ENCODE assay signal across 8 cellular contexts in the genomic region with DNA sequence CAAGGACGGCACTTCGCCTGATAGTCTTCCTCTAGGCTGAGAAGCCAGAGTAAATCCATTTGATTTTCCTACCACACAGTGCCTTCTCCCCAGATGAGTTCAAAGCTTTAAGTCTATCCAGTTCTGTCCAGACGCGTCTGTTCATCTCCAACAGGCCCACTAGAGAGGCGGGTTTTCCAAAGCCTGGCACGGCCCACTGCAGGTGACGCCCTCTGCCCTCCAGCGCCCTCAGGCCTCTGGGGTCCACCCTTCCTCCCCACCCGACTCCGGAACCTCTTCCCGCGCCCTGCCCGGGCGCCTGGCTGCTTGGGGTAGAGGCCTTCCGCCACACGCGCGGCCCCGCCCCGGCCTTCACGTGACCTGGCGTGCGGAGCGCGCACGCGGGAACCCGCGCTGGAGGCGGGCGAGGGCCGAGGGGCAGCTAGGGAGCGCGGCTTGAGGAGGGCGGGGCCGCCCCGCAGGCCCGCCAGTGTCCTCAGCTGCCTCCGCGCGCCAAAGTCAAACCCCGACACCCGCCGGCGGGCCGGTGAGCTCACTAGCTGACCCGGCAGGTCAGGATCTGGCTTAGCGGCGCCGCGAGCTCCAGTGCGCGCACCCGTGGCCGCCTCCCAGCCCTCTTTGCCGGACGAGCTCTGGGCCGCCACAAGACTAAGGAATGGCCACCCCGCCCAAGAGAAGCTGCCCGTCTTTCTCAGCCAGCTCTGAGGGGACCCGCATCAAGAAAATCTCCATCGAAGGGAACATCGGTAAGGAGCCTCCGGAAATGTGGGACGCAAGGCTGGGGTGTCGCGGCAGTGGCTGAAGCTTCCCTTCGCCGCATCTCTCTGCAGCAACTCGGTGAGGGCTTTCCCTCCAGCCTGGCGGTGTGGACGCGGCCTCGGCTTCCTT. TPM values are rescaled to one million over a fixed set of nuclear protein-coding genes. Genes with fewer than 3 reads are reported as not detected.
DNase-seq lines count a peak whose midpoint lies in the region; ATAC-seq and TF ChIP-seq lines count a peak whose summit lies in the region.

Gene DCK (plus strand): TSS at position 469 of the 888 bp plus-strand sequence. CDS start 187 bp downstream, at position 656.

- H3K27me3 Mint-ChIP-seq in H9 (ENCODE audit: low read depth) (no peaks in the 10 kb centered on the region), neural progenitor cell (ENCODE audit: insufficient read depth, low read depth) (no peaks in the 10 kb centered on the region)

- no peak within 1 kb of the TSS for H2BK120ac ChIP-seq in H9 (ENCODE audit: low read depth, low read length, poor library complexity, severe bottlenecking)

- no peak within 1 kb of the TSS for H2BK5ac ChIP-seq in H9 (ENCODE audit: insufficient read length, low read length)

- no peak within 1 kb of the TSS for H3K23ac ChIP-seq in H9 (ENCODE audit: insufficient read length, low read depth, low read length)

- H3K23me2 ChIP-seq in H9 (ENCODE audit: insufficient read length, low read depth, low read length, poor library complexity, severe bottlenecking): peaks cover 5% of the 10 kb centered on the region

- peak; percentile 89 for DNase-seq in G401 (ENCODE audit: low spot score)
- peak; percentile 92 for DNase-seq in H9
- peak; percentile 87 for DNase-seq in M059J (ENCODE audit: low read depth)
- peak; percentile 86 for DNase-seq in SHP77 treated with DMSO at 0.1 percent for 48 hours (lab: John Stamatoyannopoulos, UW)
- DNase-seq in activated gamma-delta T cell treated with Interleukin-2 at 50 U/mL for 16 hours: peak; percentile 82
- DNase-seq in foreskin keratinocyte: peak; percentile 64 to 82
- DNase-seq in neural progenitor cell (ENCODE audit: low spot score): peak; percentile 95

- no peak for TF ChIP-seq CTCF in H9 (conservative IDR thresholded peaks at IDR 0.05)
- peak; percentile 5 for TF ChIP-seq CTCF in foreskin keratinocyte (conservative IDR thresholded peaks at IDR 0.05)
- no peak for TF ChIP-seq CTCF in neural progenitor cell (IDR thresholded peaks at IDR 0.05)

- peak within 1 kb of the TSS; percentile 94; the same call in 1 of the 2 replicates for H3K14ac ChIP-seq in H9 (ENCODE audit: insufficient read depth, low read length)

- H3K36me3 ChIP-seq in neural progenitor cell (peaks cover 8% of the 10 kb centered on the region), stomach smooth muscle (ENCODE audit: control insufficient read depth in 2 of 2, insufficient read depth in 2 of 2, low read length in 2 of 2) (no peaks in the 10 kb centered on the region)

- peaks cover 11% of the 10 kb centered on the region for H3K79me2 ChIP-seq in H9 (ENCODE audit: insufficient read depth, low read length)
- H3K79me2 ChIP-seq in neural progenitor cell (ENCODE audit: low read depth): peaks cover 48% of the 10 kb centered on the region

- H3K9me3 ChIP-seq in H9 (ENCODE audit: control insufficient read depth, low read depth, low read length): no peaks in the 10 kb centered on the region
- no peaks in the 10 kb centered on the region for H3K9me3 ChIP-seq in neural progenitor cell (ENCODE audit: low read depth)
- H3K9me3 ChIP-seq in stomach smooth muscle (ENCODE audit: control insufficient read depth in 2 of 2, low read length in 2 of 2): no peaks in the 10 kb centered on the region

- H2AFZ ChIP-seq in H9 (ENCODE audit: low read length): no peak within 1 kb of the TSS
- peak within 1 kb of the TSS; percentile 78 for H2AFZ ChIP-seq in neural progenitor cell (replicated peaks)

- H2BK15ac ChIP-seq in H9 (ENCODE audit: low read depth, low read length): no peak within 1 kb of the TSS

- H3K79me1 ChIP-seq in H9 (ENCODE audit: insufficient read depth, low read depth, low read length, poor library complexity, severe bottlenecking): no peaks in the 10 kb centered on the region

- no CpG with 5 or more reads among the region's 74 CpGs for WGBS in H9 (ENCODE audit: extremely low coverage, insufficient read length, low lambda C conversion rate)

- H3K4ac ChIP-seq in H9 (ENCODE audit: low read depth, low read length): no peak within 1 kb of the TSS

- H4K20me1 ChIP-seq in H9 (ENCODE audit: control insufficient read depth, insufficient read depth, insufficient read length) (no peaks in the 10 kb centered on the region), neural progenitor cell (ENCODE audit: low read depth) (peaks cover 4% of the 10 kb centered on the region)

- H3K4me2 ChIP-seq in H9 (ENCODE audit: insufficient read depth, insufficient read length, low read length): peak within 1 kb of the TSS; percentile 58
- H3K4me2 ChIP-seq in neural progenitor cell: peak within 1 kb of the TSS; percentile 85

- H2BK12ac ChIP-seq in H9 (ENCODE audit: insufficient read length, low read depth, low read length): no peak within 1 kb of the TSS

- H3K9me3 Mint-ChIP-seq in H9 (peaks cover 6 to 7% of the 10 kb centered on the region in 2 experiments; a peak in 4 of 5 replicates), neural progenitor cell (peaks cover 26% of the 10 kb centered on the region)

- H3K9ac ChIP-seq in H9 (ENCODE audit: extremely low read depth, insufficient read length, low read length): peak within 1 kb of the TSS; percentile 80
- H3K9ac ChIP-seq in neural progenitor cell: peak within 1 kb of the TSS; percentile 72
- peak within 1 kb of the TSS; percentile 87 to 96 for H3K9ac ChIP-seq in stomach smooth muscle (ENCODE audit: low read length in 2 of 2)

- H3K36me3 Mint-ChIP-seq in H9 (ENCODE audit: insufficient read depth in 1 of 3, low read depth in 3 of 3) (peaks cover 9 to 32% (median 15%) of the 10 kb centered on the region in 3 experiments), neural progenitor cell (peaks cover 42% of the 10 kb centered on the region)

- no peak within 1 kb of the TSS for H2AK5ac ChIP-seq in H9 (ENCODE audit: insufficient read length, low read length)

- H3T11ph ChIP-seq in H9 (ENCODE audit: low read length): no peak within 1 kb of the TSS

- H3K18ac ChIP-seq in H9 (ENCODE audit: insufficient read length, low read depth, low read length): peak within 1 kb of the TSS; percentile 78

- H3K56ac ChIP-seq in H9 (ENCODE audit: insufficient read length, low read depth, low read length): no peak within 1 kb of the TSS

- H2BK20ac ChIP-seq in H9 (ENCODE audit: low read depth, low read length, poor library complexity, severe bottlenecking): no peak within 1 kb of the TSS

- H3K4me3 ChIP-seq in neural progenitor cell: peak within 1 kb of the TSS; percentile 85
- peak within 1 kb of the TSS; percentile 75 to 90 for H3K4me3 ChIP-seq in stomach smooth muscle (ENCODE audit: low read length in 2 of 2)

- peak within 1 kb of the TSS; percentile 13 for H3K27ac ChIP-seq in H9 (ENCODE audit: insufficient read length, low read depth, low read length)
- peak within 1 kb of the TSS; percentile 52 for H3K27ac ChIP-seq in foreskin keratinocyte
- peak within 1 kb of the TSS; percentile 79 for H3K27ac ChIP-seq in neural progenitor cell
- H3K27ac ChIP-seq in stomach smooth muscle (ENCODE audit: low read length): peak within 1 kb of the TSS; percentile 81

- peaks cover 37 to 42% of the 10 kb centered on the region in 2 experiments for H3K4me1 Mint-ChIP-seq in H9
- peaks cover 20% of the 10 kb centered on the region for H3K4me1 Mint-ChIP-seq in neural progenitor cell

- H3K4me3 Mint-ChIP-seq in H9: peak within 1 kb of the TSS; percentile 90 to 92
- H3K4me3 Mint-ChIP-seq in neural progenitor cell: peak within 1 kb of the TSS; percentile 91

- no peak within 1 kb of the TSS for H4K8ac ChIP-seq in H9 (replicated peaks; ENCODE audit: insufficient read length, low read depth, low read length)

- ATAC-seq in foreskin keratinocyte: peak; percentile 91

- H3K27ac Mint-ChIP-seq in H9: peak within 1 kb of the TSS; percentile 96 to 97 (median 97)
- H3K27ac Mint-ChIP-seq in neural progenitor cell: peak within 1 kb of the TSS; percentile 92

- H4K5ac ChIP-seq in H9 (ENCODE audit: insufficient read length, low read depth, low read length): no peak within 1 kb of the TSS

- in situ Hi-C loops in G401 (cut with HindIII; ENCODE audit: low sequenced_read_pairs): no loop called here

- peaks cover 10% of the 10 kb centered on the region; the same call in 1 of the 2 replicates for H3K4me1 ChIP-seq in H9 (ENCODE audit: insufficient read depth, low read length)
- H3K4me1 ChIP-seq in foreskin keratinocyte: peaks cover 3% of the 10 kb centered on the region
- H3K4me1 ChIP-seq in neural progenitor cell: peaks cover 6% of the 10 kb centered on the region
- H3K4me1 ChIP-seq in stomach smooth muscle (ENCODE audit: control insufficient read depth, insufficient read depth, low read length): peaks cover 12% of the 10 kb centered on the region

- H4K91ac ChIP-seq in H9 (ENCODE audit: insufficient read length, low read depth, low read length): no peak within 1 kb of the TSS

- H3K27me3 ChIP-seq in H9 (ENCODE audit: insufficient read depth, low read length) (no peaks in the 10 kb centered on the region), foreskin keratinocyte (no peaks in the 10 kb centered on the region), neural progenitor cell (no peaks in the 10 kb centered on the region), stomach smooth muscle (ENCODE audit: control insufficient read depth in 1 of 2, insufficient read depth in 2 of 2, low read length in 2 of 2) (no peaks in the 10 kb centered on the region)

- H3F3A ChIP-seq in neural progenitor cell (ENCODE audit: low read depth): peaks cover 29% of the 10 kb centered on the region

RNA-seq across cellular contexts. Expression of gene DCK, which starts in this region (rescaled TPM):
- 22.2 and 26.8 TPM in 2 replicates for total RNA-seq in G401 (2014; rRNA removed; shearing (Covaris generic))
- total RNA-seq in H9 (2021): 13.2 and 13.7 TPM in 2 replicates
- 41.1 and 42.3 TPM in 2 replicates for total RNA-seq in M059J (2014; rRNA removed; shearing (Covaris generic))
- total RNA-seq in foreskin keratinocyte: 20.4 and 20.8 TPM in 2 replicates
- 7.9 and 9.9 TPM in 2 replicates for polyA plus RNA-seq in foreskin keratinocyte
- 40.4 and 57.1 TPM in 2 replicates for total RNA-seq in neural progenitor cell (ENCODE audit: low replicate concordance)

Comparison
In these comparisons a context has a peak if more than half of its experiments do, and no peak if none do; other contexts are left out.
1. Peak in every context shown above with its lines: DNase-seq, ATAC-seq, H3K4me3 ChIP-seq and H3K27ac ChIP-seq.
2. H3K27ac ChIP-seq: peak in every context shown above with its lines; median percentile 81 in stomach smooth muscle; 79 in neural progenitor cell; 52 in foreskin keratinocyte; 13 in H9.